Comparison of ENCODE assay signal across 18 cellular contexts in genomic region chr6:13296536-13296997, GRCh38. TPM values are rescaled to one million over a fixed set of nuclear protein-coding genes. Genes with fewer than 3 reads are reported as not detected.
DNase-seq lines count a peak whose midpoint lies in the region; ATAC-seq and TF ChIP-seq lines count a peak whose summit lies in the region.
"Had no signal": no experiment of that assay in that cellular context is flagged by ENCODE, and none has a peak within 500 bp of the region (broad histone marks: within the 10 kb centered on the region; RNA-seq: fewer than 3 reads in every experiment).

No MANE protein-coding gene starts in this region.

- CTCF ChIA-PET in WTC11 (lab: Charles Lee) = interaction anchor here (1.0 to 1.5 kb wide), 2 partner anchors 328 to 385 kb away, joined by 3 to 5 read pairs; no protein-coding TSS in a partner anchor

- ATAC-seq in HG02885 (IDR thresholded peaks at IDR 0.05; ENCODE audit: poor library complexity, unreplicated experiment) = peak; percentile 54
- peak; percentile 58 for ATAC-seq in WTC11
- ATAC-seq in HG03378 (IDR thresholded peaks at IDR 0.05; ENCODE audit: unreplicated experiment) = no peak
- ATAC-seq in SK-N-SH treated with all-trans-retinoic acid at 6 μM for 48 hours = no peak
- ATAC-seq: left lung had no signal

- H3K4me3 Mint-ChIP-seq in WTC11 = no peak overlapping the region
- H3K4me3 Mint-ChIP-seq: activated CD4-positive, alpha-beta memory T cell treated with anti-CD3 and anti-CD28 coated beads, Interleukin-2, amount 10 ng/mL, durations not matched to agents 7 days and 5 days; activated T-helper 1 cell treated with anti-CD3 and anti-CD28 coated beads, Interleukin-12 subunit alpha, Interleukin-12 subunit beta, Interleukin-2, Interleukin-4 antibody, amounts not matched to agents 30 ng/mL and 10 ng/mL and 1 ng/mL, durations not matched to agents 14 hours and 24 hours and 36 hours had no signal

- H3K4me1 ChIP-seq in neutrophil (ENCODE audit: control insufficient read depth in 1 of 2, insufficient read depth in 1 of 2, low read depth in 1 of 2, low read length in 1 of 2) = peaks cover 23 to 31% of the 10 kb centered on the region in 2 experiments
- H3K4me1 ChIP-seq: transverse colon had no signal

- H3K9me3 ChIP-seq in neutrophil = no peaks in the 10 kb centered on the region
- H3K9me3 ChIP-seq: left lung, transverse colon had no signal

- H3K4me3 ChIP-seq in neutrophil (ENCODE audit: low read depth in 1 of 2, low read length in 1 of 2) = no peak overlapping the region
- H3K4me3 ChIP-seq: coronary artery, hepatocyte, left lung, transverse colon had no signal

- H3K27ac ChIP-seq in neutrophil = peak overlapping the region; percentile 89
- H3K27ac ChIP-seq: 22Rv1, coronary artery, hepatocyte, left lung, transverse colon had no signal

- POLR2A ChIA-PET in WTC11 (lab: Charles Lee) = no interaction called here

- H3K36me3 Mint-ChIP-seq in WTC11 = peaks cover 37% of the 10 kb centered on the region

- H3K9me3 Mint-ChIP-seq in WTC11 = no peaks in the 10 kb centered on the region
- H3K9me3 Mint-ChIP-seq: activated CD4-positive, alpha-beta memory T cell treated with anti-CD3 and anti-CD28 coated beads, Interleukin-2, amount 10 ng/mL, durations not matched to agents 7 days and 5 days; activated T-helper 1 cell treated with anti-CD3 and anti-CD28 coated beads, Interleukin-12 subunit alpha, Interleukin-12 subunit beta, Interleukin-2, Interleukin-4 antibody, amounts not matched to agents 30 ng/mL and 10 ng/mL and 1 ng/mL, durations not matched to agents 14 hours and 24 hours and 36 hours had no signal

- DNase-seq in DMS79 treated with DMSO at 0.1 percent for 48 hours (lab: John Stamatoyannopoulos, UW) = peak; percentile 8
- no peak for DNase-seq in DMS79 (lab: John Stamatoyannopoulos, UW)
- DNase-seq in WTC11 (ENCODE audit: low spot score) = no peak
- DNase-seq in dermis blood vessel endothelial cell = no peak
- DNase-seq: activated CD4-positive, alpha-beta memory T cell treated with anti-CD3 and anti-CD28 coated beads, Interleukin-2, amount 10 ng/mL, durations not matched to agents 7 days and 5 days; KG1; left lung; NCI-H1930; retina; transverse colon had no signal

- peaks cover 4% of the 10 kb centered on the region for H3K4me1 Mint-ChIP-seq in WTC11

- TF ChIP-seq CTCF in WTC11 (IDR thresholded peaks at IDR 0.05) (no peak), neutrophil (IDR thresholded peaks at IDR 0.05) (no peak)

- no peaks in the 10 kb centered on the region; the same call in 1 of the 2 replicates for H3K27me3 Mint-ChIP-seq in WTC11 (ENCODE audit: low read depth)
- H3K27me3 Mint-ChIP-seq: activated CD4-positive, alpha-beta memory T cell treated with anti-CD3 and anti-CD28 coated beads, Interleukin-2, amount 10 ng/mL, durations not matched to agents 7 days and 5 days had no signal

- no peak overlapping the region; the same call in 1 of the 2 replicates for H3K27ac Mint-ChIP-seq in WTC11
- H3K27ac Mint-ChIP-seq: activated CD4-positive, alpha-beta memory T cell treated with anti-CD3 and anti-CD28 coated beads, Interleukin-2, amount 10 ng/mL, durations not matched to agents 7 days and 5 days; activated T-helper 1 cell treated with anti-CD3 and anti-CD28 coated beads, Interleukin-12 subunit alpha, Interleukin-12 subunit beta, Interleukin-2, Interleukin-4 antibody, amounts not matched to agents 30 ng/mL and 10 ng/mL and 1 ng/mL, durations not matched to agents 14 hours and 24 hours and 36 hours had no signal

- peaks cover 58% of the 10 kb centered on the region for H3K36me3 ChIP-seq in neutrophil

- no peaks in the 10 kb centered on the region for H3K27me3 ChIP-seq in neutrophil
- H3K27me3 ChIP-seq: hepatocyte, left lung, transverse colon had no signal

TF ChIP-seq in WTC11, 78 proteins besides CTCF, POLR2A, EP300 and RAD21:
- no peak for TF ChIP-seq GTF2I (CRISPR knock-in tag; conservative IDR thresholded peaks at IDR 0.05)
- no peak for TF ChIP-seq HMGA2 (CRISPR knock-in tag; IDR thresholded peaks at IDR 0.05)
- TF ChIP-seq NR1H2 (CRISPR knock-in tag; IDR thresholded peaks at IDR 0.05) = no peak
- TF ChIP-seq NR3C1 (CRISPR knock-in tag; conservative IDR thresholded peaks at IDR 0.05; ENCODE audit: low read depth) = no peak
- no peak for TF ChIP-seq FOXK1 (CRISPR knock-in tag; IDR thresholded peaks at IDR 0.05)
- TF ChIP-seq EMX1 (CRISPR knock-in tag; IDR thresholded peaks at IDR 0.05) = no peak
- no peak for TF ChIP-seq USF2 (CRISPR knock-in tag; IDR thresholded peaks at IDR 0.05)
- no peak for TF ChIP-seq CDX4 (CRISPR knock-in tag; IDR thresholded peaks at IDR 0.05; ENCODE audit: borderline replicate concordance)
- no peak for TF ChIP-seq GABPB1 (CRISPR knock-in tag; IDR thresholded peaks at IDR 0.05)
- TF ChIP-seq ZSCAN18 (CRISPR knock-in tag; IDR thresholded peaks at IDR 0.05) = no peak
- TF ChIP-seq TEAD4 (CRISPR knock-in tag; IDR thresholded peaks at IDR 0.05) = no peak
- no peak for TF ChIP-seq FOXJ3 (CRISPR knock-in tag; IDR thresholded peaks at IDR 0.05; ENCODE audit: borderline replicate concordance)
- no peak for TF ChIP-seq ZNF396 (CRISPR knock-in tag; IDR thresholded peaks at IDR 0.05; ENCODE audit: borderline replicate concordance)

TF ChIP-seq in SK-N-SH treated with all-trans-retinoic acid at 6 μM for 48 hours, 23 proteins besides CTCF, POLR2A, EP300 and RAD21 (continues in another document):
- TF ChIP-seq ZFP3 (CRISPR knock-in tag; IDR thresholded peaks at IDR 0.05) (no peak), ZFP30 (CRISPR knock-in tag; IDR thresholded peaks at IDR 0.05) (no peak), OSR1 (CRISPR knock-in tag; IDR thresholded peaks at IDR 0.05) (no peak), TOX (CRISPR knock-in tag; IDR thresholded peaks at IDR 0.05; ENCODE audit: borderline replicate concordance) (no peak), ZNF565 (CRISPR knock-in tag; conservative IDR thresholded peaks at IDR 0.05; ENCODE audit: low read depth) (no peak), PATZ1 (CRISPR knock-in tag; IDR thresholded peaks at IDR 0.05; ENCODE audit: borderline replicate concordance) (no peak), ISL1 (CRISPR knock-in tag; IDR thresholded peaks at IDR 0.05) (no peak), GLIS3 (CRISPR knock-in tag; IDR thresholded peaks at IDR 0.05) (no peak), ZNF8 (CRISPR knock-in tag; IDR thresholded peaks at IDR 0.05) (no peak), SNAI2 (CRISPR knock-in tag; IDR thresholded peaks at IDR 0.05) (no peak), ZC3H10 (CRISPR knock-in tag; IDR thresholded peaks at IDR 0.05) (no peak), CSDC2 (CRISPR knock-in tag; IDR thresholded peaks at IDR 0.05) (no peak), CREB5 (CRISPR knock-in tag; IDR thresholded peaks at IDR 0.05; ENCODE audit: low read depth) (no peak), TSHZ2 (CRISPR knock-in tag; IDR thresholded peaks at IDR 0.05) (no peak)

RNA-seq across cellular contexts. Expression of gene TBC1D7, which starts 31.8 kb away (rescaled TPM):
- total RNA-seq in WTC11 (2021) (44.9 to 47.6 TPM (median 45.3 TPM) in 3 replicates), dermis blood vessel endothelial cell (15.0 and 16.6 TPM in 2 replicates)

Comparison
In these comparisons a context has a peak if more than half of its experiments do, and no peak if none do; other contexts are left out.
1. ATAC-seq: peak in HG02885 (single experiment) and WTC11 (single experiment); none in HG03378 (single experiment) and SK-N-SH treated with all-trans-retinoic acid at 6 μM for 48 hours (single experiment).